Comparison of ENCODE assay signal across 25 cellular contexts in genomic region chr5:93610581-93611167, GRCh38. TPM values are rescaled to one million over a fixed set of nuclear protein-coding genes. Genes with fewer than 3 reads are reported as not detected.
"Had no signal": no experiment of that assay in that cellular context is flagged by ENCODE, and none has a peak within 500 bp of the region (broad histone marks: within the 10 kb centered on the region; RNA-seq: fewer than 3 reads in every experiment).

No MANE protein-coding gene starts in this region.

- H3K9me3 ChIP-seq: ascending aorta, colonic mucosa, left ventricle myocardium inferior, thyroid gland, upper lobe of right lung had no signal

- H3K9me3 Mint-ChIP-seq: effector memory CD8-positive, alpha-beta T cell; nephron had no signal

- H3K27ac Mint-ChIP-seq: activated CD8-positive, alpha-beta T cell treated with anti-CD3 and anti-CD28 coated beads, Interleukin-2, amount 10 ng/mL, durations not matched to agents 7 days and 5 days; activated naive CD4-positive, alpha-beta T cell treated with anti-CD3 and anti-CD28 coated beads, Interleukin-2, amount 50 U/mL, for 72 hours; activated T-cell treated with anti-CD3 and anti-CD28 coated beads, Interleukin-2, amount 50 U/mL, for 24 hours; activated T-helper 17 cell treated with anti-CD3 and anti-CD28 coated beads, Interleukin-2, amount 50 U/mL, for 72 hours; nephron had no signal

- H3K36me3 ChIP-seq: ascending aorta, colonic mucosa, left ventricle myocardium inferior, thyroid gland, upper lobe of right lung, WERI-Rb-1 had no signal

- H3K4me3 Mint-ChIP-seq: activated CD8-positive, alpha-beta T cell treated with anti-CD3 and anti-CD28 coated beads, Interleukin-2, amount 10 ng/mL, durations not matched to agents 7 days and 5 days; activated T-cell treated with anti-CD3 and anti-CD28 coated beads, Interleukin-2, amount 50 U/mL, for 24 hours; activated T-helper 17 cell treated with anti-CD3 and anti-CD28 coated beads, Interleukin-2, amount 50 U/mL, for 72 hours; effector memory CD8-positive, alpha-beta T cell had no signal

- H3K4me1 Mint-ChIP-seq: activated T-helper 17 cell treated with anti-CD3 and anti-CD28 coated beads, Interleukin-2, amount 50 U/mL, for 72 hours had no signal

- ATAC-seq: activated CD8-positive, alpha-beta T cell treated with anti-CD3 and anti-CD28 coated beads, Interleukin-2, amount 10 ng/mL, durations not matched to agents 7 days and 5 days; activated naive CD4-positive, alpha-beta T cell treated with anti-CD3 and anti-CD28 coated beads, Interleukin-2, amount 50 U/mL, for 72 hours; activated T-helper 17 cell treated with anti-CD3 and anti-CD28 coated beads, Interleukin-2, amount 50 U/mL, for 72 hours; effector memory CD8-positive, alpha-beta T cell; esophagus mucosa; upper lobe of right lung had no signal

- H3K4me3 ChIP-seq: ascending aorta, colonic mucosa, hepatocyte, left ventricle myocardium inferior, thyroid gland, upper lobe of right lung had no signal

- DNase-seq: activated CD4-positive, alpha-beta T cell treated with anti-CD3 and anti-CD28 coated beads for 1 hour; activated CD4-positive, alpha-beta T cell treated with anti-CD3 and anti-CD28 coated beads, Interleukin-2, amount 50 U/mL, for 1 hour; activated CD8-positive, alpha-beta memory T cell treated with anti-CD3 and anti-CD28 coated beads, Interleukin-2, amount 50 U/mL, for 4 hours; activated CD8-positive, alpha-beta T cell treated with anti-CD3 and anti-CD28 coated beads, Interleukin-2, amount 10 ng/mL, durations not matched to agents 7 days and 5 days; activated T-cell treated with anti-CD3 and anti-CD28 coated beads, Interleukin-2, amount 50 U/mL, for 24 hours; colonic mucosa; dorsolateral prefrontal cortex; effector memory CD8-positive, alpha-beta T cell; foreskin melanocyte; glutamatergic neuron; kidney glomerular epithelial cell; left ventricle myocardium inferior; posterior cingulate gyrus; stimulated activated CD4-positive, alpha-beta T cell treated with anti-CD3 and anti-CD28 coated beads, Interleukin-2, amount 100 ng/mL, for 48 hours; stimulated activated naive CD4-positive, alpha-beta T cell treated with Interleukin-2 at 50 U/mL for 16 hours; thyroid gland; upper lobe of right lung; WERI-Rb-1 had no signal

- H3K4me1 ChIP-seq: colonic mucosa, upper lobe of right lung had no signal

- H3K27ac ChIP-seq: ascending aorta, colonic mucosa, dorsolateral prefrontal cortex, hepatocyte, left ventricle myocardium inferior, thyroid gland, upper lobe of right lung, WERI-Rb-1 had no signal

RNA-seq across cellular contexts. Expression of gene NR2F1, which starts 27.7 kb away (rescaled TPM):
- total RNA-seq: activated CD8-positive, alpha-beta T cell treated with anti-CD3 and anti-CD28 coated beads, Interleukin-2, amount 10 ng/mL, durations not matched to agents 7 days and 5 days; activated naive CD4-positive, alpha-beta T cell treated with anti-CD3 and anti-CD28 coated beads, Interleukin-2, amount 50 U/mL, for 72 hours; activated T-helper 17 cell treated with anti-CD3 and anti-CD28 coated beads, Interleukin-2, amount 50 U/mL, for 72 hours; T-helper 2 cell treated with Interferon-gamma antibody and Interleukin-4, amounts not matched to agents 100 ng/mL and 5 ng/mL, for 36 hours had no signal

RNA-seq across cellular contexts. Expression of gene NR2F1-AS1, which starts 29.7 kb away (rescaled TPM):
- total RNA-seq: activated CD8-positive, alpha-beta T cell treated with anti-CD3 and anti-CD28 coated beads, Interleukin-2, amount 10 ng/mL, durations not matched to agents 7 days and 5 days; activated naive CD4-positive, alpha-beta T cell treated with anti-CD3 and anti-CD28 coated beads, Interleukin-2, amount 50 U/mL, for 72 hours; activated T-helper 17 cell treated with anti-CD3 and anti-CD28 coated beads, Interleukin-2, amount 50 U/mL, for 72 hours; T-helper 2 cell treated with Interferon-gamma antibody and Interleukin-4, amounts not matched to agents 100 ng/mL and 5 ng/mL, for 36 hours had no signal
